8 cellular contexts compared by ENCODE assay signal in the genomic region with DNA sequence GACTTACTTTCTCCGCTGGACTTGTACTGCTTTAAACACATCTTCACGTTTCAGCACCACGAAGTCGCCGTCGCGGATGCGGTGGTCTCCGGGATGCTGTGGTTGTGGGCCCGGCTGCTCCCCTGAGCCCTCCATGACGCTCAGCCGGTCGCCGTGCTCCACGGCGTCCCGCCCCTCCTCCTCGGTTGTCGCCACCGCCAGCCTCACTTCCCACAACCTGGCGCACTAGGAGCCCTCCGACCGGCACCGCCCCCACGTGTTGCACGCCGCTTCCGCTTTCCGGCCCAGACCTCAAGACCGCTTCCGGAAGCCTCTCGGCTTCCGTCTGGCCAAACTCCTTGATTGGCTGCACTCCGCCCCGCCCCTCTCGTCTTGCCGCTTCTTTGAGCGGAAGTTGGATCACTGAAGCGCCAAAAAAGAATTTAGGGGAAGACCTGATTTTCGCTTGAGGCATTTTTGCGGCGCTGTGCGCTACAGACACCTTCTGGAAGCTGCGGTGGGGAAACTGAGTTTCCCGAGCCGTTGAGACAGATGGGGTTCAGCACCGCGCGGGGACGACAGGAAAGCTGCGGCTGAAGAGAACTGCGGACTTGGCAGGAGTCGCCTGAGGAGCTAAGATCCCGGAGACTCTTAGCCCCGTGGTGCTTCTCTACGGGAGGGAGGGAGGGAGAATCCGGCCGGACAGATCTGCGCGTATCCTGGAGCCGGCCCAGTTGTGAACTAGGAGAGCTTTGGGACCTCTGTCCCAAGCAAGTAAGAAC. TPM values are rescaled to one million over a fixed set of nuclear protein-coding genes. Genes with fewer than 3 reads are reported as not detected.
DNase-seq lines count a peak whose midpoint lies in the region; ATAC-seq and TF ChIP-seq lines count a peak whose summit lies in the region.

TSS of gene MCM8 (plus strand) at position 382 of the 761 bp plus-strand sequence. CDS start 1,364 bp downstream, outside the sequence.
A gene with protein sequence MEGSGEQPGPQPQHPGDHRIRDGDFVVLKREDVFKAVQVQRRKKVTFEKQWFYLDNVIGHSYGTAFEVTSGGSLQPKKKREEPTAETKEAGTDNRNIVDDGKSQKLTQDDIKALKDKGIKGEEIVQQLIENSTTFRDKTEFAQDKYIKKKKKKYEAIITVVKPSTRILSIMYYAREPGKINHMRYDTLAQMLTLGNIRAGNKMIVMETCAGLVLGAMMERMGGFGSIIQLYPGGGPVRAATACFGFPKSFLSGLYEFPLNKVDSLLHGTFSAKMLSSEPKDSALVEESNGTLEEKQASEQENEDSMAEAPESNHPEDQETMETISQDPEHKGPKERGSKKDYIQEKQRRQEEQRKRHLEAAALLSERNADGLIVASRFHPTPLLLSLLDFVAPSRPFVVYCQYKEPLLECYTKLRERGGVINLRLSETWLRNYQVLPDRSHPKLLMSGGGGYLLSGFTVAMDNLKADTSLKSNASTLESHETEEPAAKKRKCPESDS (minus strand): TSS at position 263 of the 761 bp plus-strand sequence. CDS start 128 bp downstream, at position 135.

- H3K4me1 ChIP-seq in mucosa of descending colon (ENCODE audit: low read depth) = peaks cover 12% of the 10 kb centered on the region

- DNase-seq in DMS153 treated with DMSO at 0.1 percent for 48 hours (lab: John Stamatoyannopoulos, UW; ENCODE audit: unreplicated experiment) (peak; percentile 91), OCI-M2 (lab: John Stamatoyannopoulos, UW; ENCODE audit: unreplicated experiment) (peak; percentile 73), activated T-cell treated with anti-CD3 and anti-CD28 coated beads for 24 hours (ENCODE audit: low read depth) (peak; percentile 97), epithelial cell of prostate (ENCODE audit: low read depth, low spot score) (peak; percentile 76), mucosa of descending colon (peak; percentile 97 to 99 (median 98))
- DNase-seq in stimulated activated CD8-positive, alpha-beta memory T cell treated with anti-CD3 and anti-CD28 coated beads, Interleukin-4, amount 100 ng/mL, for 1 hour (ENCODE audit: low read depth in 2 of 2, low spot score in 1 of 2) = peak; percentile 92 to 93

- no peak for TF ChIP-seq EP300 in Ishikawa (IDR thresholded peaks at IDR 0.05; ENCODE audit: borderline replicate concordance)

- intact Hi-C loops in mucosa of descending colon (cut with DNase I, micrococcal nuclease) = no loop called here

- no peak for TF ChIP-seq RAD21 in Ishikawa (IDR thresholded peaks at IDR 0.05; ENCODE audit: low read depth)

- no peaks in the 10 kb centered on the region for H3K36me3 ChIP-seq in mucosa of descending colon (ENCODE audit: low read depth)

- ATAC-seq in GM21619 (IDR thresholded peaks at IDR 0.05; ENCODE audit: unreplicated experiment) (peak; percentile 98), mucosa of descending colon (peak; percentile 100)

- H3K4me3 ChIP-seq in mucosa of descending colon = peak within 1 kb of the TSS; percentile 41

- H3K27ac ChIP-seq in epithelial cell of prostate = peak within 1 kb of the TSS; percentile 53

- TF ChIP-seq CTCF in mucosa of descending colon (IDR thresholded peaks at IDR 0.05) = no peak

- no peaks in the 10 kb centered on the region for H3K9me3 ChIP-seq in mucosa of descending colon

TF ChIP-seq in Ishikawa, 13 proteins besides CTCF, POLR2A, EP300 and RAD21:
- TF ChIP-seq CEBPB (IDR thresholded peaks at IDR 0.05) = no peak
- no peak for TF ChIP-seq YY1 (IDR thresholded peaks at IDR 0.05; ENCODE audit: low read depth)
- TF ChIP-seq FOXM1 (IDR thresholded peaks at IDR 0.05; ENCODE audit: borderline replicate concordance, low read depth) = no peak
- no peak for TF ChIP-seq NFIC (IDR thresholded peaks at IDR 0.05)
- TF ChIP-seq EGR1 (IDR thresholded peaks at IDR 0.05) = no peak
- no peak for TF ChIP-seq ZBTB7A (IDR thresholded peaks at IDR 0.05; ENCODE audit: low read depth)
- TF ChIP-seq TEAD4 (IDR thresholded peaks at IDR 0.05) = no peak
- 0 out of 2 replicates have a peak, but pooled peaks have one; percentile 32 for TF ChIP-seq TCF12 (IDR thresholded peaks at IDR 0.05; ENCODE audit: low read depth)
- TF ChIP-seq CREB1 (IDR thresholded peaks at IDR 0.05; ENCODE audit: low read depth) = peak; percentile 55
- peak; percentile 69 for TF ChIP-seq TAF1 (IDR thresholded peaks at IDR 0.05; ENCODE audit: low read depth)
- TF ChIP-seq, protein P1, sequence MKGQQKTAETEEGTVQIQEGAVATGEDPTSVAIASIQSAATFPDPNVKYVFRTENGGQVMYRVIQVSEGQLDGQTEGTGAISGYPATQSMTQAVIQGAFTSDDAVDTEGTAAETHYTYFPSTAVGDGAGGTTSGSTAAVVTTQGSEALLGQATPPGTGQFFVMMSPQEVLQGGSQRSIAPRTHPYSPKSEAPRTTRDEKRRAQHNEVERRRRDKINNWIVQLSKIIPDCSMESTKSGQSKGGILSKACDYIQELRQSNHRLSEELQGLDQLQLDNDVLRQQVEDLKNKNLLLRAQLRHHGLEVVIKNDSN (IDR thresholded peaks at IDR 0.05) = peak; percentile 89
- no peak for TF ChIP-seq REST (IDR thresholded peaks at IDR 0.05; ENCODE audit: low read depth)
- TF ChIP-seq, protein P2, sequence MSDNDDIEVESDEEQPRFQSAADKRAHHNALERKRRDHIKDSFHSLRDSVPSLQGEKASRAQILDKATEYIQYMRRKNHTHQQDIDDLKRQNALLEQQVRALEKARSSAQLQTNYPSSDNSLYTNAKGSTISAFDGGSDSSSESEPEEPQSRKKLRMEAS (IDR thresholded peaks at IDR 0.05) = peak; percentile 97
TF ChIP-seq in Ishikawa: peak in this region for 5.

RNA-seq across cellular contexts. Expression of gene MCM8, which starts in this region (rescaled TPM):
- total RNA-seq in mucosa of descending colon = 1 to 10 TPM; 4.9 to 9.8 (median 7.8) TPM

RNA-seq across cellular contexts. Expression of the second gene that starts in this region (rescaled TPM):
- total RNA-seq in mucosa of descending colon = 10 to 100 TPM in 1 of 3 donors, 1 to 10 TPM in 2; 8.3 to 10.5 (median 9.2) TPM

Comparison
In these comparisons a context has a peak if more than half of its experiments do, and no peak if none do; other contexts are left out.
1. Peak in every context shown above with its lines: DNase-seq, ATAC-seq, H3K4me3 ChIP-seq and H3K27ac ChIP-seq.